ENCODE assay signal across 13 cellular contexts in the genomic region with DNA sequence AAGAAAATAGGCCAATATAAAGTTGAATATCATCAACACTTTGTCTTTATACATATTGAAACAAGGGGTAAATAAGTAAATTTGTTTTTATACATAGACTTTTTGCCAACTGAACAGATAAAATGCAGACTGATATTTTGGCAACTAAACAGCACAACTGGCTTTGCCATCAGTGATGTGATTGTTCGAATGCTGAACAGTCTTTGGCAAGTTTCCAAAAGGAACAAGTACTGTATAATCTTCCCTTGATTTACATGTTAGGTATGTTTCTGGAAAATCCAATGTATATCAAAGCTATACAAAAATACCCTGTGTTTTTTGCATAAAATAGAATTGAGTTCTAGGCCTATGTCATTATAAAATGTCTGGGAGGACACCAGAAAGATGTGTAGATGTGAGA. TPM values are rescaled to one million over a fixed set of nuclear protein-coding genes. Genes with fewer than 3 reads are reported as not detected.
DNase-seq lines count a peak whose midpoint lies in the region; TF ChIP-seq lines count a peak whose summit lies in the region.
"Had no signal": no experiment of that assay in that cellular context is flagged by ENCODE, and none has a peak within 500 bp of the region (broad histone marks: within the 10 kb centered on the region; RNA-seq: fewer than 3 reads in every experiment).

No MANE protein-coding gene starts in this region.

- in situ Hi-C loops in GM13977 (cut with MboI; ENCODE audit: low pct_unique_long_range_greater_than_20kb, low sequenced_read_pairs, unreplicated experiment), result no loop called here

- DNase-seq in NCI-H345 (lab: John Stamatoyannopoulos, UW) (peak; percentile 3), NCI-H345 treated with DMSO at 0.1 percent for 48 hours (lab: John Stamatoyannopoulos, UW; ENCODE audit: unreplicated experiment) (no peak), fibroblast of pulmonary artery (ENCODE audit: low read depth) (peak; percentile 34), superior temporal gyrus (ENCODE audit: extremely low spot score) (peak; percentile 57), mucosa of gallbladder (ENCODE audit: low spot score) (no peak), GM13977 (ENCODE audit: low spot score) (no peak)
- DNase-seq: ACHN; CD4-positive, CD25-positive, alpha-beta regulatory T cell; DMS53; GOT3; H9 had no signal

- H3K4me3 ChIP-seq in fibroblast of pulmonary artery (replicated peaks; ENCODE audit: low read depth, low read length), result no peak overlapping the region
- H3K4me3 ChIP-seq: BLaER1 treated with 17β-estradiol and CSF1 and Interleukin-3, amounts not matched to agents 10 nM and 100 nM had no signal

- H3K27ac ChIP-seq in KOPT-K1 (ENCODE audit: low read depth, low read length, poor library complexity, severe bottlenecking), result peak overlapping the region; percentile 100
- H3K27ac ChIP-seq: BLaER1 treated with 17β-estradiol and CSF1 and Interleukin-3, amounts not matched to agents 10 nM and 100 nM had no signal

- TF ChIP-seq CTCF in fibroblast of pulmonary artery (IDR thresholded peaks at IDR 0.05; ENCODE audit: low read length, missing control alignments) (no peak), GM13977 (IDR thresholded peaks at IDR 0.05; ENCODE audit: extremely low read depth, insufficient read depth, missing control alignments) (no peak)

- H3K9me3 ChIP-seq in KOPT-K1 (ENCODE audit: insufficient read depth, low read length, poor library complexity, severe bottlenecking), result no peaks in the 10 kb centered on the region
- H3K9me3 ChIP-seq: BLaER1 treated with 17β-estradiol and CSF1 and Interleukin-3, amounts not matched to agents 10 nM and 100 nM had no signal

- H3K36me3 ChIP-seq in KOPT-K1 (ENCODE audit: insufficient read depth, low read length), result no peaks in the 10 kb centered on the region
- H3K36me3 ChIP-seq: BLaER1 treated with 17β-estradiol and CSF1 and Interleukin-3, amounts not matched to agents 10 nM and 100 nM had no signal

RNA-seq across cellular contexts. Expression of gene ANKRD1, which starts 18.2 kb away (rescaled TPM):
- total RNA-seq in mucosa of gallbladder, result 0.09 TPM
- total RNA-seq: CD4-positive, CD25-positive, alpha-beta regulatory T cell had no signal

Comparison
In these comparisons a context has a peak if more than half of its experiments do, and no peak if none do; other contexts are left out.
1. DNase-seq: peak in NCI-H345 (single experiment), fibroblast of pulmonary artery (single experiment) and superior temporal gyrus (single experiment); none in NCI-H345 treated with DMSO at 0.1 percent for 48 hours (single experiment), mucosa of gallbladder (single experiment) and GM13977 (single experiment).